ENCODE assay signal across 1 cellular context in the genomic region with DNA sequence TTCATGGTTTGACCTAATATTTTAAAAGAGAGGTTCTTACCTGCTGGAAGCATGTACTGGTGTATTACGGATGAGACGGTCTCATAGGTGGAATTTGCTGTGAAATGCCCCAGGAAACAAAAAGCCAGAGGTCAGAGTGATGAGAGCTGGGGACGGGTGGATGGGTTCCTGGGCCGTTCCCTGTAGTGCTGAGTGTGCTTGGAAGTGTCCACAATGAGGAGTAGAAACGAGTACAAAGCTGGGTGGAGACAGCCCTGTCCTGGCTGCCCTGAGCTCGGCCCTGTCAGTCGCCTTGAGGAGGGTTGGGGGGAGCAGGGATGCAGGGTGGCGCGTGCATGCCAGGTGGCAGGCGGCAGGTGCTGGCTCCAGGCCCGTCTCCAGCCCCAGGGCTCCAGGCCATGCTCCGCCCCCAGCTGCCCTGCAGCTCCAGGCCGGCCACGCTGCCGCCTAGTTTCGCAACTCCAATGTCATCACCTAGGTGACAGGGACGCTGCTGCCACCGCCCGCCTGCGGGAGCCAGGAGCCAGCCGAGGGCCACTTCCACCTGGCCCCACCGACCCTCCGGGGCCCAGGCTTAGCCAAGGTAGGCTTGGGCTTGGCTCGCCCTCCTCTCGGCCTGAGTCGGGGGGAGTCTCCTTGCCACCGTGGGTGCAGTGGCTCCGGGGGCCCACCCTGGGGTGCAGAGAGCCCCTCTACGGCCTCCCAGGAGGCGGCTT.
TF ChIP-seq lines count a peak whose summit lies in the region.

No MANE protein-coding gene starts in this region.

TF ChIP-seq in SK-N-SH, 30 proteins besides CTCF, POLR2A, EP300 and RAD21 (continued from another document):
- no peak for TF ChIP-seq REST (IDR thresholded peaks at IDR 0.05; ENCODE audit: low read depth, low read length)
- TF ChIP-seq, protein P1, sequence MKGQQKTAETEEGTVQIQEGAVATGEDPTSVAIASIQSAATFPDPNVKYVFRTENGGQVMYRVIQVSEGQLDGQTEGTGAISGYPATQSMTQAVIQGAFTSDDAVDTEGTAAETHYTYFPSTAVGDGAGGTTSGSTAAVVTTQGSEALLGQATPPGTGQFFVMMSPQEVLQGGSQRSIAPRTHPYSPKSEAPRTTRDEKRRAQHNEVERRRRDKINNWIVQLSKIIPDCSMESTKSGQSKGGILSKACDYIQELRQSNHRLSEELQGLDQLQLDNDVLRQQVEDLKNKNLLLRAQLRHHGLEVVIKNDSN (IDR thresholded peaks at IDR 0.05; ENCODE audit: borderline replicate concordance, low read depth): no peak
- TF ChIP-seq TCF12 (IDR thresholded peaks at IDR 0.05): no peak
- TF ChIP-seq POLR2AphosphoS5 (IDR thresholded peaks at IDR 0.05; ENCODE audit: low read depth, low read length): no peak
- no peak for TF ChIP-seq TAF1 (IDR thresholded peaks at IDR 0.05; ENCODE audit: borderline replicate concordance, low read depth, low read length)
- no peak for TF ChIP-seq YY1 (IDR thresholded peaks at IDR 0.05; ENCODE audit: low read depth)
- TF ChIP-seq SMC3 (IDR thresholded peaks at IDR 0.05; ENCODE audit: low read depth, low read length): no peak
- no peak for TF ChIP-seq EZH2phosphoT487 (IDR thresholded peaks at IDR 0.05; ENCODE audit: borderline replicate concordance, low read depth)
- no peak for TF ChIP-seq RFX5 (IDR thresholded peaks at IDR 0.05; ENCODE audit: low read length)
- no peak for TF ChIP-seq NRF1 (IDR thresholded peaks at IDR 0.05; ENCODE audit: low read depth, low read length)
- TF ChIP-seq, protein P2, sequence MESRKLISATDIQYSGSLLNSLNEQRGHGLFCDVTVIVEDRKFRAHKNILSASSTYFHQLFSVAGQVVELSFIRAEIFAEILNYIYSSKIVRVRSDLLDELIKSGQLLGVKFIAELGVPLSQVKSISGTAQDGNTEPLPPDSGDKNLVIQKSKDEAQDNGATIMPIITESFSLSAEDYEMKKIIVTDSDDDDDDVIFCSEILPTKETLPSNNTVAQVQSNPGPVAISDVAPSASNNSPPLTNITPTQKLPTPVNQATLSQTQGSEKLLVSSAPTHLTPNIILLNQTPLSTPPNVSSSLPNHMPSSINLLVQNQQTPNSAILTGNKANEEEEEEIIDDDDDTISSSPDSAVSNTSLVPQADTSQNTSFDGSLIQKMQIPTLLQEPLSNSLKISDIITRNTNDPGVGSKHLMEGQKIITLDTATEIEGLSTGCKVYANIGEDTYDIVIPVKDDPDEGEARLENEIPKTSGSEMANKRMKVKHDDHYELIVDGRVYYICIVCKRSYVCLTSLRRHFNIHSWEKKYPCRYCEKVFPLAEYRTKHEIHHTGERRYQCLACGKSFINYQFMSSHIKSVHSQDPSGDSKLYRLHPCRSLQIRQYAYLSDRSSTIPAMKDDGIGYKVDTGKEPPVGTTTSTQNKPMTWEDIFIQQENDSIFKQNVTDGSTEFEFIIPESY (IDR thresholded peaks at IDR 0.05; ENCODE audit: borderline replicate concordance, low read depth): no peak
- no peak for TF ChIP-seq CHD2 (IDR thresholded peaks at IDR 0.05; ENCODE audit: low read length, partially characterized antibody)
TF ChIP-seq in SK-N-SH: peak in this region for 0.
